In genomic region chr1:68470388-68470970, GRCh38 we compare ENCODE assay signal across 8 cellular contexts. TPM values are rescaled to one million over a fixed set of nuclear protein-coding genes. Genes with fewer than 3 reads are reported as not detected.
A peak's percentile ranks its signal among the peaks of the same experiment; 100 is the strongest.
DNase-seq lines count a peak whose midpoint lies in the region; ATAC-seq, FAIRE-seq and TF ChIP-seq lines count a peak whose summit lies in the region.
"Had no signal": no experiment of that assay in that cellular context is flagged by ENCODE, and none has a peak within 500 bp of the region (broad histone marks: within the 10 kb centered on the region; RNA-seq: fewer than 3 reads in every experiment).

No MANE protein-coding gene starts in this region.

- DNase-seq in GM10248 (ENCODE audit: extremely low spot score) (no peak), NCI-H524 (lab: John Stamatoyannopoulos, UW) (peak; percentile 25 to 69), psoas muscle (no peak), HAP-1 (ENCODE audit: low spot score in 2 of 2) (no peak), upper lobe of left lung (no peak), foreskin melanocyte (no peak)

- WGBS in psoas muscle, 3 donors, result 73 to 75% (median 74%) methylated on average over 2 of the region's 2 CpGs
- WGBS in upper lobe of left lung, 2 donors, result 79 to 80% methylated on average over 2 of the region's 2 CpGs

- H3K27ac ChIP-seq in psoas muscle (no peak overlapping the region), upper lobe of left lung (no peak overlapping the region)

- CTCF ChIA-PET in GM10248 (lab: Yijun Ruan, JAX), result interaction anchor here (0.8 to 4.6 kb wide), 10 partner anchors 9 to 1269 kb away, joined by 3 to 13 read pairs (median 4); no protein-coding TSS in a partner anchor

- H3K4me1 ChIP-seq in psoas muscle (no peaks in the 10 kb centered on the region), HAP-1 (peaks cover 11% of the 10 kb centered on the region), upper lobe of left lung (no peaks in the 10 kb centered on the region)

- H3K4me3 ChIP-seq in psoas muscle, result no peak overlapping the region
- no peak overlapping the region for H3K4me3 ChIP-seq in HAP-1
- H3K4me3 ChIP-seq in upper lobe of left lung, result no peak overlapping the region
- H3K4me3 ChIP-seq: lung had no signal

- H3K9me3 ChIP-seq in psoas muscle (no peaks in the 10 kb centered on the region), HAP-1 (no peaks in the 10 kb centered on the region), upper lobe of left lung (no peaks in the 10 kb centered on the region)

- no peak for TF ChIP-seq POLR2A in upper lobe of left lung (IDR thresholded peaks at IDR 0.05)

- intact Hi-C loops in psoas muscle (cut with DNase I), result loop anchor here in 1 of 2 donors (5.0 kb wide), 1 partner anchor 1267 kb away; no protein-coding TSS in a partner anchor

- ATAC-seq in psoas muscle (no peak), upper lobe of left lung (ENCODE audit: low FRiP score in 2 of 2) (no peak)

- no peaks in the 10 kb centered on the region for H3K27me3 ChIP-seq in psoas muscle (ENCODE audit: insufficient read depth in 3 of 3, low read length in 2 of 3)
- H3K27me3 ChIP-seq in HAP-1 (ENCODE audit: low read depth), result no peaks in the 10 kb centered on the region
- H3K27me3 ChIP-seq in upper lobe of left lung, result no peaks in the 10 kb centered on the region

- POLR2A ChIA-PET in GM10248 (lab: Yijun Ruan, JAX), result no interaction called here

- H3K36me3 ChIP-seq in psoas muscle (ENCODE audit: insufficient read depth in 1 of 2, low read depth in 1 of 2) (no peaks in the 10 kb centered on the region), HAP-1 (replicated peaks) (peaks cover 8% of the 10 kb centered on the region), upper lobe of left lung (no peaks in the 10 kb centered on the region)

- TF ChIP-seq CTCF in GM10248 (IDR thresholded peaks at IDR 0.05; ENCODE audit: control extremely low read depth, extremely low read depth, low read depth, missing control alignments), result peak; percentile 45
- peak; percentile 58 for TF ChIP-seq CTCF in psoas muscle (IDR thresholded peaks at IDR 0.05)
- TF ChIP-seq CTCF in upper lobe of left lung (IDR thresholded peaks at IDR 0.05), result peak in 1 of 6 experiments; percentile 11

- peak; percentile 68 for FAIRE-seq in endometrium (lab: Jason Lieb, UNC)

- in situ Hi-C loops in HAP-1 (cut with MboI; ENCODE audit: low sequenced_read_pairs), result loop anchor here (25.0 kb wide), 1 partner anchor 1267 kb away; no protein-coding TSS in a partner anchor

- no peak for TF ChIP-seq EP300 in upper lobe of left lung (IDR thresholded peaks at IDR 0.05)

RNA-seq across cellular contexts. Expression of gene RPE65, which starts 20.7 kb away (rescaled TPM):
- total RNA-seq in psoas muscle (not detected), upper lobe of left lung (not detected)
- not detected for polyA plus RNA-seq in psoas muscle

RNA-seq across cellular contexts. Expression of gene DEPDC1, which starts 26.4 kb away (rescaled TPM):
- under 1 TPM in 3 of 4 donors, not detected in 1; 0.08 to 0.26 (median 0.15) TPM for total RNA-seq in psoas muscle
- polyA plus RNA-seq in psoas muscle, result under 1 TPM; 0.01 to 0.08 (median 0.03) TPM
- 1 to 10 TPM in 2 of 6 donors, under 1 TPM in 3, not detected in 1; 0.14 to 1.6 (median 0.69) TPM for total RNA-seq in upper lobe of left lung

Comparison
In these comparisons a context has a peak if more than half of its experiments do, and no peak if none do; other contexts are left out.
1. DNase-seq: peak in NCI-H524 (2 of 2); none in GM10248 (single experiment), psoas muscle (0 of 2), HAP-1 (0 of 2), upper lobe of left lung (0 of 2) and foreskin melanocyte (single experiment).